Comparison of ENCODE assay signal across 24 cellular contexts in genomic region chr21:36567216-36567917, GRCh38.
A peak's percentile ranks its signal among the peaks of the same experiment; 100 is the strongest.
DNase-seq lines count a peak whose midpoint lies in the region; ATAC-seq, FAIRE-seq and TF ChIP-seq lines count a peak whose summit lies in the region.
"Had no signal": no experiment of that assay in that cellular context is flagged by ENCODE, and none has a peak within 500 bp of the region (broad histone marks: within the 10 kb centered on the region; RNA-seq: fewer than 3 reads in every experiment).

No MANE protein-coding gene starts in this region.

- H3K4me1 Mint-ChIP-seq in nephron: peaks cover 54% of the 10 kb centered on the region
- H3K4me1 Mint-ChIP-seq: CD4-positive, alpha-beta memory T cell had no signal

- peaks cover 40% of the 10 kb centered on the region for H3K27me3 Mint-ChIP-seq in nephron (ENCODE audit: low read depth)

- no peak overlapping the region for H3K9ac ChIP-seq in adipocyte (ENCODE audit: low read length)
- H3K9ac ChIP-seq: BLaER1 had no signal

- FAIRE-seq in HTR-8/SVneo (lab: Jason Lieb, UNC): no peak
- FAIRE-seq: GM12892 had no signal

- no peaks in the 10 kb centered on the region for H3K36me3 Mint-ChIP-seq in nephron (ENCODE audit: low read depth)
- H3K36me3 Mint-ChIP-seq: CD4-positive, alpha-beta memory T cell had no signal

- H3K9me3 Mint-ChIP-seq in nephron: peaks cover 3% of the 10 kb centered on the region

- peak; percentile 35 for DNase-seq in AG10803 (ENCODE audit: low read depth)
- DNase-seq in HTR-8/SVneo (ENCODE audit: insufficient read length, low spot score): peak; percentile 67
- no peak for DNase-seq in adipocyte (ENCODE audit: low read depth)
- no peak for DNase-seq in hepatic stellate cell (ENCODE audit: low spot score)
- no peak for DNase-seq in T-helper 9 cell
- no peak for DNase-seq in mesenteric fat pad (ENCODE audit: low spot score)
- DNase-seq: Caco-2; CD4-positive, alpha-beta memory T cell; DMS 273 treated with DMSO at 0.1 percent for 48 hours; DMS79 treated with DMSO at 0.1 percent for 48 hours; GOT3; HCEC 1CT; KG1; NCI-H1092 treated with DMSO at 0.1 percent for 48 hours; NCI-H2227 treated with DMSO at 0.1 percent for 48 hours; NCI-H510A treated with DMSO at 0.1 percent for 48 hours; NCI-H748 treated with DMSO at 0.1 percent for 48 hours; NK-92 treated with Interleukin-12 subunit alpha and Interleukin-12 subunit beta, amount 100 ng/mL, for 24 hours; SJCRH30 had no signal

- H3K36me3 ChIP-seq in adipocyte (ENCODE audit: control insufficient read depth, insufficient read depth, low read length, severe bottlenecking): no peaks in the 10 kb centered on the region
- H3K36me3 ChIP-seq: BLaER1, SJCRH30 had no signal

- peak overlapping the region in 1 of 3 experiments; percentile 16 for H3K4me3 Mint-ChIP-seq in nephron
- H3K4me3 Mint-ChIP-seq: CD4-positive, alpha-beta memory T cell had no signal

- H3K4me3 ChIP-seq in AG10803 (ENCODE audit: low read length) (no peak overlapping the region), adipocyte (ENCODE audit: low read length) (peak overlapping the region; percentile 35)
- H3K4me3 ChIP-seq: BLaER1, SJCRH30 had no signal

- peaks cover 86% of the 10 kb centered on the region for H3K27me3 ChIP-seq in adipocyte (replicated peaks; ENCODE audit: control insufficient read depth, insufficient read depth, low read length)
- H3K27me3 ChIP-seq: BLaER1, SJCRH30 had no signal

- no peak for ATAC-seq in GM18511 (IDR thresholded peaks at IDR 0.05; ENCODE audit: unreplicated experiment)
- ATAC-seq: Panc1 had no signal

- peaks cover 12% of the 10 kb centered on the region for H3K9me3 ChIP-seq in adipocyte (ENCODE audit: control insufficient read depth, low read length)
- H3K9me3 ChIP-seq: BLaER1, Caco-2, SJCRH30 had no signal

- peak overlapping the region; percentile 59 to 93 (median 72) for H3K27ac Mint-ChIP-seq in nephron
- H3K27ac Mint-ChIP-seq: CD4-positive, alpha-beta memory T cell had no signal

- H3K4me1 ChIP-seq in adipocyte (ENCODE audit: control insufficient read depth, insufficient read depth, low read length): peaks cover 9% of the 10 kb centered on the region
- H3K4me1 ChIP-seq: Caco-2, SJCRH30 had no signal

- no peak for TF ChIP-seq CTCF in AG10803 (conservative IDR thresholded peaks at IDR 0.05; ENCODE audit: low read length)
- no peak for TF ChIP-seq CTCF in nephron (IDR thresholded peaks at IDR 0.05; ENCODE audit: unreplicated experiment in 3 of 3)

Comparison
In these comparisons a context has a peak if more than half of its experiments do, and no peak if none do; other contexts are left out.
1. DNase-seq: peak in AG10803 (single experiment) and HTR-8/SVneo (single experiment); none in adipocyte (single experiment), hepatic stellate cell (single experiment), T-helper 9 cell (single experiment) and mesenteric fat pad (single experiment).